1 cellular context compared by ENCODE assay signal in the genomic region with DNA sequence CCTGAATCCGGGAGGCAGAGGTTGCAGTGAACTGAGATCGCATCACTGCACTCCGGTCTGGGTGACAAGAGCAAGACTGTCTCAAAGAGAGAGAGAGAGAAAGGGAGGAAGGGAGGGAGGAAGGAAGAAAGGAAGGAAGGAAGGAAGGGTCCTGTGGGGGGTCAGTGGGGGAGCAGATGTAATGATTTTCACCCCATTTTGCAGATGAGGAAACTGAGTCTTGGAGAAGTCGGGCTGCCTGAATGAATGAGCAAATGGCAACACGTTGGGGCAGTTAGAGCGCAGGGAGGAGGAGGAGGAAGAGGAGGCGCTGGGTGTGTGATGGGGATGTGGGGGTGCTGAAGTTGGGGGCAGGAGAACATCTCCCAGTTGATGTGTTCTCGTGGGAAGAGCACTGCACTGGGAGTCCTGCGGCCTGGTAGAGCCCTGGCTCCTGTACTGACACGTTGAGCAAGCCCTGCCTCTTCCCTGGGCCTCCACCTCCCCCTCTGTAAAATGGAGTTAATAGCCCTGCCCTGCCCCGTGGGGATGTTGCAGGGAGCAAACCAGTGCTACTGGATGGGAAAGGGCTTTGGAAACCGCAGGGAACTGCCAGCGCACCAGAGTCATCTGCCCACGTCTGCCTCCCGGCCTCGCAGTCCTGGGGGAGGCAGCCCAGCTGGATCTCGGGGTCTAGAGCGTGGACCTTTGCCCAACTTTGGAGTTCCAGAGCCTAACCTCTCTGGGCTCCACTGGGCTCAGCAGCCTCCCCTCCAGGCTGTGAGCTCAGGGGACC.
TF ChIP-seq lines count a peak whose summit lies in the region.

No MANE protein-coding gene starts in this region.

TF ChIP-seq in K562, 482 proteins besides CTCF, POLR2A, EP300 and RAD21 (continued from another document):
- TF ChIP-seq, protein P1, sequence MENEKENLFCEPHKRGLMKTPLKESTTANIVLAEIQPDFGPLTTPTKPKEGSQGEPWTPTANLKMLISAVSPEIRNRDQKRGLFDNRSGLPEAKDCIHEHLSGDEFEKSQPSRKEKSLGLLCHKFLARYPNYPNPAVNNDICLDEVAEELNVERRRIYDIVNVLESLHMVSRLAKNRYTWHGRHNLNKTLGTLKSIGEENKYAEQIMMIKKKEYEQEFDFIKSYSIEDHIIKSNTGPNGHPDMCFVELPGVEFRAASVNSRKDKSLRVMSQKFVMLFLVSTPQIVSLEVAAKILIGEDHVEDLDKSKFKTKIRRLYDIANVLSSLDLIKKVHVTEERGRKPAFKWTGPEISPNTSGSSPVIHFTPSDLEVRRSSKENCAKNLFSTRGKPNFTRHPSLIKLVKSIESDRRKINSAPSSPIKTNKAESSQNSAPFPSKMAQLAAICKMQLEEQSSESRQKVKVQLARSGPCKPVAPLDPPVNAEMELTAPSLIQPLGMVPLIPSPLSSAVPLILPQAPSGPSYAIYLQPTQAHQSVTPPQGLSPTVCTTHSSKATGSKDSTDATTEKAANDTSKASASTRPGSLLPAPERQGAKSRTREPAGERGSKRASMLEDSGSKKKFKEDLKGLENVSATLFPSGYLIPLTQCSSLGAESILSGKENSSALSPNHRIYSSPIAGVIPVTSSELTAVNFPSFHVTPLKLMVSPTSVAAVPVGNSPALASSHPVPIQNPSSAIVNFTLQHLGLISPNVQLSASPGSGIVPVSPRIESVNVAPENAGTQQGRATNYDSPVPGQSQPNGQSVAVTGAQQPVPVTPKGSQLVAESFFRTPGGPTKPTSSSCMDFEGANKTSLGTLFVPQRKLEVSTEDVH (IDR thresholded peaks at IDR 0.05; ENCODE audit: low read depth, partially characterized antibody): no peak
- TF ChIP-seq, protein P2, sequence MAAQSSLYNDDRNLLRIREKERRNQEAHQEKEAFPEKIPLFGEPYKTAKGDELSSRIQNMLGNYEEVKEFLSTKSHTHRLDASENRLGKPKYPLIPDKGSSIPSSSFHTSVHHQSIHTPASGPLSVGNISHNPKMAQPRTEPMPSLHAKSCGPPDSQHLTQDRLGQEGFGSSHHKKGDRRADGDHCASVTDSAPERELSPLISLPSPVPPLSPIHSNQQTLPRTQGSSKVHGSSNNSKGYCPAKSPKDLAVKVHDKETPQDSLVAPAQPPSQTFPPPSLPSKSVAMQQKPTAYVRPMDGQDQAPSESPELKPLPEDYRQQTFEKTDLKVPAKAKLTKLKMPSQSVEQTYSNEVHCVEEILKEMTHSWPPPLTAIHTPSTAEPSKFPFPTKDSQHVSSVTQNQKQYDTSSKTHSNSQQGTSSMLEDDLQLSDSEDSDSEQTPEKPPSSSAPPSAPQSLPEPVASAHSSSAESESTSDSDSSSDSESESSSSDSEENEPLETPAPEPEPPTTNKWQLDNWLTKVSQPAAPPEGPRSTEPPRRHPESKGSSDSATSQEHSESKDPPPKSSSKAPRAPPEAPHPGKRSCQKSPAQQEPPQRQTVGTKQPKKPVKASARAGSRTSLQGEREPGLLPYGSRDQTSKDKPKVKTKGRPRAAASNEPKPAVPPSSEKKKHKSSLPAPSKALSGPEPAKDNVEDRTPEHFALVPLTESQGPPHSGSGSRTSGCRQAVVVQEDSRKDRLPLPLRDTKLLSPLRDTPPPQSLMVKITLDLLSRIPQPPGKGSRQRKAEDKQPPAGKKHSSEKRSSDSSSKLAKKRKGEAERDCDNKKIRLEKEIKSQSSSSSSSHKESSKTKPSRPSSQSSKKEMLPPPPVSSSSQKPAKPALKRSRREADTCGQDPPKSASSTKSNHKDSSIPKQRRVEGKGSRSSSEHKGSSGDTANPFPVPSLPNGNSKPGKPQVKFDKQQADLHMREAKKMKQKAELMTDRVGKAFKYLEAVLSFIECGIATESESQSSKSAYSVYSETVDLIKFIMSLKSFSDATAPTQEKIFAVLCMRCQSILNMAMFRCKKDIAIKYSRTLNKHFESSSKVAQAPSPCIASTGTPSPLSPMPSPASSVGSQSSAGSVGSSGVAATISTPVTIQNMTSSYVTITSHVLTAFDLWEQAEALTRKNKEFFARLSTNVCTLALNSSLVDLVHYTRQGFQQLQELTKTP (IDR thresholded peaks at IDR 0.05; ENCODE audit: low read depth in 1 of 2, partially characterized antibody in 2 of 2): no peak
- TF ChIP-seq KDM1A (IDR thresholded peaks at IDR 0.05) (peak; percentile 57 to 68; a peak in 2 of 4 replicates), BCOR (IDR thresholded peaks at IDR 0.05) (peak; percentile 88), ZSCAN32 (CRISPR knock-in tag; IDR thresholded peaks at IDR 0.05) (no peak), FOXM1 (IDR thresholded peaks at IDR 0.05; ENCODE audit: low read depth) (no peak), FOXM1 (CRISPR knock-in tag; IDR thresholded peaks at IDR 0.05; ENCODE audit: low read depth) (no peak), RBM25 (IDR thresholded peaks at IDR 0.05; ENCODE audit: low read depth, low read length, severe bottlenecking) (peak; percentile 41), SMARCA5 (IDR thresholded peaks at IDR 0.05) (peak; percentile 74; the same call in 1 of the 2 replicates)
- TF ChIP-seq, protein P3, sequence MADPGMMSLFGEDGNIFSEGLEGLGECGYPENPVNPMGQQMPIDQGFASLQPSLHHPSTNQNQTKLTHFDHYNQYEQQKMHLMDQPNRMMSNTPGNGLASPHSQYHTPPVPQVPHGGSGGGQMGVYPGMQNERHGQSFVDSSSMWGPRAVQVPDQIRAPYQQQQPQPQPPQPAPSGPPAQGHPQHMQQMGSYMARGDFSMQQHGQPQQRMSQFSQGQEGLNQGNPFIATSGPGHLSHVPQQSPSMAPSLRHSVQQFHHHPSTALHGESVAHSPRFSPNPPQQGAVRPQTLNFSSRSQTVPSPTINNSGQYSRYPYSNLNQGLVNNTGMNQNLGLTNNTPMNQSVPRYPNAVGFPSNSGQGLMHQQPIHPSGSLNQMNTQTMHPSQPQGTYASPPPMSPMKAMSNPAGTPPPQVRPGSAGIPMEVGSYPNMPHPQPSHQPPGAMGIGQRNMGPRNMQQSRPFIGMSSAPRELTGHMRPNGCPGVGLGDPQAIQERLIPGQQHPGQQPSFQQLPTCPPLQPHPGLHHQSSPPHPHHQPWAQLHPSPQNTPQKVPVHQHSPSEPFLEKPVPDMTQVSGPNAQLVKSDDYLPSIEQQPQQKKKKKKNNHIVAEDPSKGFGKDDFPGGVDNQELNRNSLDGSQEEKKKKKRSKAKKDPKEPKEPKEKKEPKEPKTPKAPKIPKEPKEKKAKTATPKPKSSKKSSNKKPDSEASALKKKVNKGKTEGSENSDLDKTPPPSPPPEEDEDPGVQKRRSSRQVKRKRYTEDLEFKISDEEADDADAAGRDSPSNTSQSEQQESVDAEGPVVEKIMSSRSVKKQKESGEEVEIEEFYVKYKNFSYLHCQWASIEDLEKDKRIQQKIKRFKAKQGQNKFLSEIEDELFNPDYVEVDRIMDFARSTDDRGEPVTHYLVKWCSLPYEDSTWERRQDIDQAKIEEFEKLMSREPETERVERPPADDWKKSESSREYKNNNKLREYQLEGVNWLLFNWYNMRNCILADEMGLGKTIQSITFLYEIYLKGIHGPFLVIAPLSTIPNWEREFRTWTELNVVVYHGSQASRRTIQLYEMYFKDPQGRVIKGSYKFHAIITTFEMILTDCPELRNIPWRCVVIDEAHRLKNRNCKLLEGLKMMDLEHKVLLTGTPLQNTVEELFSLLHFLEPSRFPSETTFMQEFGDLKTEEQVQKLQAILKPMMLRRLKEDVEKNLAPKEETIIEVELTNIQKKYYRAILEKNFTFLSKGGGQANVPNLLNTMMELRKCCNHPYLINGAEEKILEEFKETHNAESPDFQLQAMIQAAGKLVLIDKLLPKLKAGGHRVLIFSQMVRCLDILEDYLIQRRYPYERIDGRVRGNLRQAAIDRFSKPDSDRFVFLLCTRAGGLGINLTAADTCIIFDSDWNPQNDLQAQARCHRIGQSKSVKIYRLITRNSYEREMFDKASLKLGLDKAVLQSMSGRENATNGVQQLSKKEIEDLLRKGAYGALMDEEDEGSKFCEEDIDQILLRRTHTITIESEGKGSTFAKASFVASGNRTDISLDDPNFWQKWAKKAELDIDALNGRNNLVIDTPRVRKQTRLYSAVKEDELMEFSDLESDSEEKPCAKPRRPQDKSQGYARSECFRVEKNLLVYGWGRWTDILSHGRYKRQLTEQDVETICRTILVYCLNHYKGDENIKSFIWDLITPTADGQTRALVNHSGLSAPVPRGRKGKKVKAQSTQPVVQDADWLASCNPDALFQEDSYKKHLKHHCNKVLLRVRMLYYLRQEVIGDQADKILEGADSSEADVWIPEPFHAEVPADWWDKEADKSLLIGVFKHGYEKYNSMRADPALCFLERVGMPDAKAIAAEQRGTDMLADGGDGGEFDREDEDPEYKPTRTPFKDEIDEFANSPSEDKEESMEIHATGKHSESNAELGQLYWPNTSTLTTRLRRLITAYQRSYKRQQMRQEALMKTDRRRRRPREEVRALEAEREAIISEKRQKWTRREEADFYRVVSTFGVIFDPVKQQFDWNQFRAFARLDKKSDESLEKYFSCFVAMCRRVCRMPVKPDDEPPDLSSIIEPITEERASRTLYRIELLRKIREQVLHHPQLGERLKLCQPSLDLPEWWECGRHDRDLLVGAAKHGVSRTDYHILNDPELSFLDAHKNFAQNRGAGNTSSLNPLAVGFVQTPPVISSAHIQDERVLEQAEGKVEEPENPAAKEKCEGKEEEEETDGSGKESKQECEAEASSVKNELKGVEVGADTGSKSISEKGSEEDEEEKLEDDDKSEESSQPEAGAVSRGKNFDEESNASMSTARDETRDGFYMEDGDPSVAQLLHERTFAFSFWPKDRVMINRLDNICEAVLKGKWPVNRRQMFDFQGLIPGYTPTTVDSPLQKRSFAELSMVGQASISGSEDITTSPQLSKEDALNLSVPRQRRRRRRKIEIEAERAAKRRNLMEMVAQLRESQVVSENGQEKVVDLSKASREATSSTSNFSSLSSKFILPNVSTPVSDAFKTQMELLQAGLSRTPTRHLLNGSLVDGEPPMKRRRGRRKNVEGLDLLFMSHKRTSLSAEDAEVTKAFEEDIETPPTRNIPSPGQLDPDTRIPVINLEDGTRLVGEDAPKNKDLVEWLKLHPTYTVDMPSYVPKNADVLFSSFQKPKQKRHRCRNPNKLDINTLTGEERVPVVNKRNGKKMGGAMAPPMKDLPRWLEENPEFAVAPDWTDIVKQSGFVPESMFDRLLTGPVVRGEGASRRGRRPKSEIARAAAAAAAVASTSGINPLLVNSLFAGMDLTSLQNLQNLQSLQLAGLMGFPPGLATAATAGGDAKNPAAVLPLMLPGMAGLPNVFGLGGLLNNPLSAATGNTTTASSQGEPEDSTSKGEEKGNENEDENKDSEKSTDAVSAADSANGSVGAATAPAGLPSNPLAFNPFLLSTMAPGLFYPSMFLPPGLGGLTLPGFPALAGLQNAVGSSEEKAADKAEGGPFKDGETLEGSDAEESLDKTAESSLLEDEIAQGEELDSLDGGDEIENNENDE (IDR thresholded peaks at IDR 0.05; ENCODE audit: low read depth, low read length): no peak
